In the genomic region with DNA sequence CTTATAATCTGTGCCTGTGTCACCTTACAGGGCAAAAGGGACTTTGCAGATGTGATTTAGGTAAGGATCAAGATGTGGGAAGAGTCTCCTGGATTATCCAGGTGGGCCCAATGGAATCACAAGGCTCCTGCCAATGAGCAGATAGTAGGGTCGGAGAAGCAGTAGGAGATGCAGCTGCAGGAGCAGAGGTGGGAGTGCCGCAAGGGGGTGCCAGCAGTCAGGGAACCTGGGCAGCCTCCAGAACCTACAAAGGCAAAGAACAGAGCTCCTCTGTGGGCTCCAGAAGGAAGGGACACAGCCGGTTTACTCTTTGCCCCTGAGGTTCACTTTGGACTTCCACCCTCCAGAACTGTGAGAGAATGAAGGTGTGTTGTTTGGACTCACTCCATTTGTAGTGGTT, we compare ENCODE assay signal across 2 cellular contexts.
TF ChIP-seq lines count a peak whose summit lies in the region.

No MANE protein-coding gene starts in this region.

TF ChIP-seq in HCT116, 20 proteins besides CTCF, POLR2A, EP300 and RAD21:
- TF ChIP-seq, protein P1, sequence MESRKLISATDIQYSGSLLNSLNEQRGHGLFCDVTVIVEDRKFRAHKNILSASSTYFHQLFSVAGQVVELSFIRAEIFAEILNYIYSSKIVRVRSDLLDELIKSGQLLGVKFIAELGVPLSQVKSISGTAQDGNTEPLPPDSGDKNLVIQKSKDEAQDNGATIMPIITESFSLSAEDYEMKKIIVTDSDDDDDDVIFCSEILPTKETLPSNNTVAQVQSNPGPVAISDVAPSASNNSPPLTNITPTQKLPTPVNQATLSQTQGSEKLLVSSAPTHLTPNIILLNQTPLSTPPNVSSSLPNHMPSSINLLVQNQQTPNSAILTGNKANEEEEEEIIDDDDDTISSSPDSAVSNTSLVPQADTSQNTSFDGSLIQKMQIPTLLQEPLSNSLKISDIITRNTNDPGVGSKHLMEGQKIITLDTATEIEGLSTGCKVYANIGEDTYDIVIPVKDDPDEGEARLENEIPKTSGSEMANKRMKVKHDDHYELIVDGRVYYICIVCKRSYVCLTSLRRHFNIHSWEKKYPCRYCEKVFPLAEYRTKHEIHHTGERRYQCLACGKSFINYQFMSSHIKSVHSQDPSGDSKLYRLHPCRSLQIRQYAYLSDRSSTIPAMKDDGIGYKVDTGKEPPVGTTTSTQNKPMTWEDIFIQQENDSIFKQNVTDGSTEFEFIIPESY (IDR thresholded peaks at IDR 0.05; ENCODE audit: extremely low read depth, insufficient replicate concordance, low read length), result no peak
- TF ChIP-seq EZH2phosphoT487 (IDR thresholded peaks at IDR 0.05; ENCODE audit: borderline replicate concordance) (no peak), FOSL1 (IDR thresholded peaks at IDR 0.05; ENCODE audit: low read depth) (no peak), YY1 (IDR thresholded peaks at IDR 0.05; ENCODE audit: extremely low read depth, insufficient replicate concordance, low read depth, low read length) (no peak), ELF1 (IDR thresholded peaks at IDR 0.05; ENCODE audit: borderline replicate concordance, low read depth) (no peak), ZFX (IDR thresholded peaks at IDR 0.05) (no peak), CEBPB (IDR thresholded peaks at IDR 0.05; ENCODE audit: low read depth) (no peak), SP1 (IDR thresholded peaks at IDR 0.05; ENCODE audit: low read depth) (no peak), CBX3 (IDR thresholded peaks at IDR 0.05; ENCODE audit: low read depth) (no peak), JUND (IDR thresholded peaks at IDR 0.05) (no peak), EZH2 (IDR thresholded peaks at IDR 0.05) (no peak), ZNF274 (IDR thresholded peaks at IDR 0.05; ENCODE audit: low read depth, low read length) (no peak), SIN3A (IDR thresholded peaks at IDR 0.05; ENCODE audit: low read depth) (no peak), POLR2AphosphoS5 (IDR thresholded peaks at IDR 0.05; ENCODE audit: low read depth, low read length) (no peak), SRF (IDR thresholded peaks at IDR 0.05; ENCODE audit: low read depth) (no peak), EGR1 (IDR thresholded peaks at IDR 0.05; ENCODE audit: low read depth) (no peak)
- TF ChIP-seq, protein P2, sequence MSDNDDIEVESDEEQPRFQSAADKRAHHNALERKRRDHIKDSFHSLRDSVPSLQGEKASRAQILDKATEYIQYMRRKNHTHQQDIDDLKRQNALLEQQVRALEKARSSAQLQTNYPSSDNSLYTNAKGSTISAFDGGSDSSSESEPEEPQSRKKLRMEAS (IDR thresholded peaks at IDR 0.05), result no peak
- TF ChIP-seq, protein P3, sequence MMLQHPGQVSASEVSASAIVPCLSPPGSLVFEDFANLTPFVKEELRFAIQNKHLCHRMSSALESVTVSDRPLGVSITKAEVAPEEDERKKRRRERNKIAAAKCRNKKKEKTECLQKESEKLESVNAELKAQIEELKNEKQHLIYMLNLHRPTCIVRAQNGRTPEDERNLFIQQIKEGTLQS (IDR thresholded peaks at IDR 0.05), result no peak
- TF ChIP-seq, protein P4, sequence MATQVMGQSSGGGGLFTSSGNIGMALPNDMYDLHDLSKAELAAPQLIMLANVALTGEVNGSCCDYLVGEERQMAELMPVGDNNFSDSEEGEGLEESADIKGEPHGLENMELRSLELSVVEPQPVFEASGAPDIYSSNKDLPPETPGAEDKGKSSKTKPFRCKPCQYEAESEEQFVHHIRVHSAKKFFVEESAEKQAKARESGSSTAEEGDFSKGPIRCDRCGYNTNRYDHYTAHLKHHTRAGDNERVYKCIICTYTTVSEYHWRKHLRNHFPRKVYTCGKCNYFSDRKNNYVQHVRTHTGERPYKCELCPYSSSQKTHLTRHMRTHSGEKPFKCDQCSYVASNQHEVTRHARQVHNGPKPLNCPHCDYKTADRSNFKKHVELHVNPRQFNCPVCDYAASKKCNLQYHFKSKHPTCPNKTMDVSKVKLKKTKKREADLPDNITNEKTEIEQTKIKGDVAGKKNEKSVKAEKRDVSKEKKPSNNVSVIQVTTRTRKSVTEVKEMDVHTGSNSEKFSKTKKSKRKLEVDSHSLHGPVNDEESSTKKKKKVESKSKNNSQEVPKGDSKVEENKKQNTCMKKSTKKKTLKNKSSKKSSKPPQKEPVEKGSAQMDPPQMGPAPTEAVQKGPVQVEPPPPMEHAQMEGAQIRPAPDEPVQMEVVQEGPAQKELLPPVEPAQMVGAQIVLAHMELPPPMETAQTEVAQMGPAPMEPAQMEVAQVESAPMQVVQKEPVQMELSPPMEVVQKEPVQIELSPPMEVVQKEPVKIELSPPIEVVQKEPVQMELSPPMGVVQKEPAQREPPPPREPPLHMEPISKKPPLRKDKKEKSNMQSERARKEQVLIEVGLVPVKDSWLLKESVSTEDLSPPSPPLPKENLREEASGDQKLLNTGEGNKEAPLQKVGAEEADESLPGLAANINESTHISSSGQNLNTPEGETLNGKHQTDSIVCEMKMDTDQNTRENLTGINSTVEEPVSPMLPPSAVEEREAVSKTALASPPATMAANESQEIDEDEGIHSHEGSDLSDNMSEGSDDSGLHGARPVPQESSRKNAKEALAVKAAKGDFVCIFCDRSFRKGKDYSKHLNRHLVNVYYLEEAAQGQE (IDR thresholded peaks at IDR 0.05; ENCODE audit: low read depth), result no peak

TF ChIP-seq in K562, 482 proteins besides CTCF, POLR2A, EP300 and RAD21:
- TF ChIP-seq, protein P5, sequence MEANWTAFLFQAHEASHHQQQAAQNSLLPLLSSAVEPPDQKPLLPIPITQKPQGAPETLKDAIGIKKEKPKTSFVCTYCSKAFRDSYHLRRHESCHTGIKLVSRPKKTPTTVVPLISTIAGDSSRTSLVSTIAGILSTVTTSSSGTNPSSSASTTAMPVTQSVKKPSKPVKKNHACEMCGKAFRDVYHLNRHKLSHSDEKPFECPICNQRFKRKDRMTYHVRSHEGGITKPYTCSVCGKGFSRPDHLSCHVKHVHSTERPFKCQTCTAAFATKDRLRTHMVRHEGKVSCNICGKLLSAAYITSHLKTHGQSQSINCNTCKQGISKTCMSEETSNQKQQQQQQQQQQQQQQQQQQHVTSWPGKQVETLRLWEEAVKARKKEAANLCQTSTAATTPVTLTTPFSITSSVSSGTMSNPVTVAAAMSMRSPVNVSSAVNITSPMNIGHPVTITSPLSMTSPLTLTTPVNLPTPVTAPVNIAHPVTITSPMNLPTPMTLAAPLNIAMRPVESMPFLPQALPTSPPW (CRISPR knock-in tag; IDR thresholded peaks at IDR 0.05), result no peak
- no peak for TF ChIP-seq HDAC6 (IDR thresholded peaks at IDR 0.05; ENCODE audit: low read depth, low read length)
